In the genomic region with DNA sequence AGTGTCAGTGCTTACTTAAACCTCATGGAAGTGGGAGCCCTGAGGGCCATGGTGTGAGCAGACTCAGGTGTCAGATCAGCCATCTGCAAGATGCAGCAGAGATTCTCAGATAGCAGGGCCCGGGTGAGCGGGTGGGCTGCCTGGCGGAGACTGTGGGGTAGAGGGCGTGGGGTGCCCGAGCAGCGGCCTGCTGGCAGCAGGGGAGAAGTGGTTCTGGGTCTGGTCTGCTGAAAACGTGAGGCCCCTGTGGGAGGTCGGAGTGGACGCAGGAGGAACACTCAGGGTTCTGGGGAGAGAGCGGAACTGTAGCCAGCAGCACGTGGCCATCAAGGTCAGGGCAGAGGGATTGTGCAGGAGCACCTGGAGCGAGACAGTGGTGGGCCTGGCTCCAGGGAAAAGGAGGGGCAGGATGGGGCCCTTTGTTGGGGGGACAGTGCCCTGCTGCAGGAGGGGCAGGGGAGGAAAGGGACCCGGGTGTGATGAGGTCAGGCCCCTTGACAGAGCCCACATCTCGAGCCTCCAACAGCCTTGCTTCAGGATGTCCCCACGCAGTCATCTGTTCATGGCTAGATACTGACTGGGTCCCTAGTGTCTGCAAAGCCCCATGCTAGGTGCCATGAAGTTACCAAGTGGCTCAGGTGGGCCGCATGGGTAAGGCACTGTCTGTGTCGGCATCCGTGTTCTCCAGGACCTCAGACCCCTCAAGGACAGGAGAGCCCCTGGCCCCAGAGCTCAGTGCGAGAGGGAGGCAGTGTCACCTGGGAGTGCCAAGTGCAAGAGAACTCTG, we compare ENCODE assay signal across 13 cellular contexts. TPM values are rescaled to one million over a fixed set of nuclear protein-coding genes. Genes with fewer than 3 reads are reported as not detected.
DNase-seq lines count a peak whose midpoint lies in the region; ATAC-seq and TF ChIP-seq lines count a peak whose summit lies in the region.
"Had no signal": no experiment of that assay in that cellular context is flagged by ENCODE, and none has a peak within 500 bp of the region (broad histone marks: within the 10 kb centered on the region; RNA-seq: fewer than 3 reads in every experiment).

No MANE protein-coding gene starts in this region.

- H3K4me3 Mint-ChIP-seq in activated T-helper 17 cell treated with anti-CD3 and anti-CD28 coated beads, Interleukin-2, amount 50 U/mL, for 72 hours: no peak overlapping the region

- DNase-seq in 8988T: peak; percentile 24
- peak; percentile 3 for DNase-seq in DND-41
- DNase-seq in mesenteric fat pad (ENCODE audit: low spot score): peak; percentile 89
- DNase-seq in NCI-H2171 (lab: John Stamatoyannopoulos, UW): no peak
- no peak for DNase-seq in HuH-7.5 (ENCODE audit: low spot score)
- no peak for DNase-seq in HUDEP-2 (lab: John Stamatoyannopoulos, UW; ENCODE audit: unreplicated experiment in 76 of 76)
- no peak for DNase-seq in NCI-H446 treated with DMSO at 0.1 percent for 48 hours (lab: John Stamatoyannopoulos, UW)
- DNase-seq: BE2C; effector CD8-positive, alpha-beta T cell; NCI-H1417 treated with DMSO at 0.1 percent for 48 hours had no signal

- H3K9me3 ChIP-seq in DND-41 (ENCODE audit: insufficient read depth, low read length, severe bottlenecking): no peaks in the 10 kb centered on the region
- H3K9me3 ChIP-seq: BE2C had no signal

- H3K9me3 Mint-ChIP-seq in activated T-helper 17 cell treated with anti-CD3 and anti-CD28 coated beads, Interleukin-2, amount 50 U/mL, for 72 hours: no peaks in the 10 kb centered on the region

- peaks cover 14% of the 10 kb centered on the region for H4K20me1 ChIP-seq in DND-41 (ENCODE audit: insufficient read depth, low read length)

- H2AFZ ChIP-seq in DND-41 (ENCODE audit: low read depth, low read length): no peak overlapping the region
- H2AFZ ChIP-seq: hepatocyte had no signal

- no peak for ATAC-seq in DND-41 (ENCODE audit: insufficient read depth, low read depth)
- ATAC-seq in activated T-helper 17 cell treated with anti-CD3 and anti-CD28 coated beads, Interleukin-2, amount 50 U/mL, for 72 hours (replicated peaks): peak; percentile 8

- peaks cover 31% of the 10 kb centered on the region for H3K36me3 ChIP-seq in DND-41 (ENCODE audit: insufficient read depth, low read length)

- H3K4me3 ChIP-seq in DND-41 (ENCODE audit: low read depth in 1 of 2, low read length in 2 of 2): no peak overlapping the region
- H3K4me3 ChIP-seq: hepatocyte had no signal

- H3K27ac ChIP-seq in DND-41 (ENCODE audit: low read length): no peak overlapping the region
- H3K27ac ChIP-seq: hepatocyte had no signal

- no peak overlapping the region for H3K4me2 ChIP-seq in DND-41 (ENCODE audit: insufficient read depth, low read length)
- H3K4me2 ChIP-seq: hepatocyte had no signal

- no peaks in the 10 kb centered on the region for H3K79me2 ChIP-seq in DND-41 (ENCODE audit: insufficient read depth, low read length)
- H3K79me2 ChIP-seq: hepatocyte had no signal

- no peak overlapping the region for H3K9ac ChIP-seq in DND-41 (ENCODE audit: low read depth, low read length)

- peak overlapping the region; percentile 87 for H3K27ac Mint-ChIP-seq in activated T-helper 17 cell treated with anti-CD3 and anti-CD28 coated beads, Interleukin-2, amount 50 U/mL, for 72 hours
- H3K27ac Mint-ChIP-seq: progenitor cell of endocrine pancreas had no signal

- no peak for TF ChIP-seq CTCF in DND-41 (IDR thresholded peaks at IDR 0.05; ENCODE audit: borderline replicate concordance, extremely low read depth, low read length, poor library complexity, severe bottlenecking)

- no peaks in the 10 kb centered on the region for H3K27me3 ChIP-seq in DND-41 (ENCODE audit: insufficient read depth, low read length, poor library complexity)
- H3K27me3 ChIP-seq: BE2C, hepatocyte had no signal

- no peaks in the 10 kb centered on the region for H3K4me1 Mint-ChIP-seq in activated T-helper 17 cell treated with anti-CD3 and anti-CD28 coated beads, Interleukin-2, amount 50 U/mL, for 72 hours

- peaks cover 39% of the 10 kb centered on the region for H3K36me3 Mint-ChIP-seq in activated T-helper 17 cell treated with anti-CD3 and anti-CD28 coated beads, Interleukin-2, amount 50 U/mL, for 72 hours (ENCODE audit: low read depth)

- no peaks in the 10 kb centered on the region for H3K27me3 Mint-ChIP-seq in activated T-helper 17 cell treated with anti-CD3 and anti-CD28 coated beads, Interleukin-2, amount 50 U/mL, for 72 hours
- H3K27me3 Mint-ChIP-seq: progenitor cell of endocrine pancreas had no signal

- H3K4me1 ChIP-seq in DND-41 (ENCODE audit: insufficient read depth, low read length): no peaks in the 10 kb centered on the region

RNA-seq across cellular contexts. Expression of a gene that starts 2.7 kb away (rescaled TPM):
- total RNA-seq in activated T-helper 17 cell treated with anti-CD3 and anti-CD28 coated beads, Interleukin-2, amount 50 U/mL, for 72 hours: 1 to 10 TPM in 1 of 2 donors, under 1 TPM in 1; 0.39 to 1.0 TPM
- total RNA-seq in mesenteric fat pad: 0.48 TPM

RNA-seq across cellular contexts. Expression of a gene that starts 36.6 kb away (rescaled TPM):
- total RNA-seq in activated T-helper 17 cell treated with anti-CD3 and anti-CD28 coated beads, Interleukin-2, amount 50 U/mL, for 72 hours: 10 to 100 TPM; 56.2 to 57.1 TPM
- 13.6 TPM for total RNA-seq in mesenteric fat pad

RNA-seq across cellular contexts. Expression of a gene that starts 41.1 kb away (rescaled TPM):
- not detected for total RNA-seq in activated T-helper 17 cell treated with anti-CD3 and anti-CD28 coated beads, Interleukin-2, amount 50 U/mL, for 72 hours
- total RNA-seq in mesenteric fat pad: 4.4 TPM
- total RNA-seq: hepatocyte had no signal

Comparison
In these comparisons a context has a peak if more than half of its experiments do, and no peak if none do; other contexts are left out.
1. DNase-seq: peak in 8988T (single experiment), DND-41 (single experiment) and mesenteric fat pad (single experiment); none in NCI-H2171 (single experiment), HuH-7.5 (single experiment), HUDEP-2 (0 of 76) and NCI-H446 treated with DMSO at 0.1 percent for 48 hours (single experiment).